Comparison of ENCODE assay signal across 11 cellular contexts in genomic region chr5:160787247-160787646, GRCh38.
DNase-seq lines count a peak whose midpoint lies in the region; ATAC-seq and TF ChIP-seq lines count a peak whose summit lies in the region.
"Had no signal": no experiment of that assay in that cellular context is flagged by ENCODE, and none has a peak within 500 bp of the region (broad histone marks: within the 10 kb centered on the region; RNA-seq: fewer than 3 reads in every experiment).

No MANE protein-coding gene starts in this region.

- H3K27ac Mint-ChIP-seq in T-helper 17 cell = no peak overlapping the region
- H3K27ac Mint-ChIP-seq: stimulated activated naive CD8-positive, alpha-beta T cell treated with anti-CD3 and anti-CD28 coated beads, Interleukin-15, Interleukin-2, amounts not matched to agents 100 ng/mL and 50 ng/mL, for 24 hours; T-cell had no signal

- ATAC-seq in HG03159 (IDR thresholded peaks at IDR 0.05; ENCODE audit: unreplicated experiment) (peak; percentile 60), T-helper 17 cell (peak; percentile 39), GM19467 (IDR thresholded peaks at IDR 0.05; ENCODE audit: unreplicated experiment) (no peak), HG02571 (IDR thresholded peaks at IDR 0.05; ENCODE audit: unreplicated experiment) (no peak)
- ATAC-seq: T-cell had no signal

- no peak overlapping the region for H3K4me3 ChIP-seq in mucosa of rectum (ENCODE audit: low read length in 2 of 2)
- H3K4me3 ChIP-seq in coronary artery = no peak overlapping the region
- H3K4me3 ChIP-seq: BLaER1 treated with 17β-estradiol and CSF1 and Interleukin-3, amounts not matched to agents 10 nM and 100 nM had no signal

- no peak for TF ChIP-seq CTCF in coronary artery (IDR thresholded peaks at IDR 0.05)

- no peaks in the 10 kb centered on the region for H3K27me3 ChIP-seq in mucosa of rectum (ENCODE audit: control insufficient read depth in 2 of 2, insufficient read depth in 2 of 2, low read length in 2 of 2)
- H3K27me3 ChIP-seq: BLaER1 treated with 17β-estradiol and CSF1 and Interleukin-3, amounts not matched to agents 10 nM and 100 nM had no signal

- H3K36me3 Mint-ChIP-seq in T-helper 17 cell (ENCODE audit: low read depth) = no peaks in the 10 kb centered on the region
- H3K36me3 Mint-ChIP-seq: T-cell had no signal

- peak overlapping the region; percentile 13 to 74 for H3K27ac ChIP-seq in mucosa of rectum (ENCODE audit: low read depth in 2 of 2, low read length in 2 of 2)
- H3K27ac ChIP-seq in coronary artery = no peak overlapping the region
- H3K27ac ChIP-seq: BLaER1 treated with 17β-estradiol and CSF1 and Interleukin-3, amounts not matched to agents 10 nM and 100 nM had no signal

- H3K9me3 ChIP-seq in T-helper 17 cell (ENCODE audit: control insufficient read depth, low read length, poor library complexity, severe bottlenecking) (no peaks in the 10 kb centered on the region), mucosa of rectum (ENCODE audit: control insufficient read depth in 2 of 2, low read length in 2 of 2) (no peaks in the 10 kb centered on the region)

- H3K4me3 Mint-ChIP-seq in T-helper 17 cell = no peak overlapping the region
- H3K4me3 Mint-ChIP-seq: stimulated activated naive CD8-positive, alpha-beta T cell treated with anti-CD3 and anti-CD28 coated beads, Interleukin-15, Interleukin-2, amounts not matched to agents 100 ng/mL and 50 ng/mL, for 24 hours; T-cell had no signal

- peaks cover 20% of the 10 kb centered on the region for H3K27me3 Mint-ChIP-seq in T-helper 17 cell
- H3K27me3 Mint-ChIP-seq: stimulated activated naive CD8-positive, alpha-beta T cell treated with anti-CD3 and anti-CD28 coated beads, Interleukin-15, Interleukin-2, amounts not matched to agents 100 ng/mL and 50 ng/mL, for 24 hours had no signal

- H3K4me1 ChIP-seq in mucosa of rectum (ENCODE audit: control insufficient read depth in 2 of 2, insufficient read depth in 2 of 2, low read length in 2 of 2) = peaks cover 3 to 19% of the 10 kb centered on the region in 2 donors

- H3K9ac ChIP-seq in mucosa of rectum (ENCODE audit: low read depth in 1 of 2, low read length in 2 of 2) = no peak overlapping the region
- H3K9ac ChIP-seq: BLaER1 treated with 17β-estradiol and CSF1 and Interleukin-3, amounts not matched to agents 10 nM and 100 nM had no signal

- H3K4me1 Mint-ChIP-seq in T-helper 17 cell = no peaks in the 10 kb centered on the region
- H3K4me1 Mint-ChIP-seq: T-cell had no signal

- H3K36me3 ChIP-seq in mucosa of rectum (ENCODE audit: control insufficient read depth in 2 of 2, insufficient read depth in 2 of 2, low read length in 2 of 2) = no peaks in the 10 kb centered on the region
- H3K36me3 ChIP-seq: BLaER1 treated with 17β-estradiol and CSF1 and Interleukin-3, amounts not matched to agents 10 nM and 100 nM had no signal

- DNase-seq in NCI-H2107 treated with DMSO at 0.1 percent for 48 hours (lab: John Stamatoyannopoulos, UW; ENCODE audit: unreplicated experiment) (peak; percentile 30), NCI-H2107 (lab: John Stamatoyannopoulos, UW) (no peak), T-helper 17 cell (no peak), coronary artery (ENCODE audit: low spot score) (no peak)

Comparison
In these comparisons a context has a peak if more than half of its experiments do, and no peak if none do; other contexts are left out.
1. ATAC-seq: peak in HG03159 (single experiment) and T-helper 17 cell (single experiment); none in GM19467 (single experiment) and HG02571 (single experiment).
2. H3K27ac ChIP-seq: peak in mucosa of rectum (2 of 2); none in coronary artery (0 of 2).